Comparison of ENCODE assay signal across 8 cellular contexts in genomic region chr3:50260942-50261441, GRCh38. TPM values are rescaled to one million over a fixed set of nuclear protein-coding genes. Genes with fewer than 3 reads are reported as not detected.
DNase-seq lines count a peak whose midpoint lies in the region; ATAC-seq and TF ChIP-seq lines count a peak whose summit lies in the region.

No MANE protein-coding gene starts in this region.

- no peak for TF ChIP-seq CTCF in body of pancreas (IDR thresholded peaks at IDR 0.05)
- no peak for TF ChIP-seq CTCF in type B pancreatic cell (conservative IDR thresholded peaks at IDR 0.05)

- H3K36me3 ChIP-seq in body of pancreas (replicated peaks in 1 of 2; ENCODE audit: insufficient read depth in 1 of 2, low read depth in 2 of 2) (peaks cover 4 to 14% of the 10 kb centered on the region in 2 donors), mesodermal cell (ENCODE audit: control insufficient read depth, insufficient read depth, low read length) (peaks cover 34% of the 10 kb centered on the region)

- TF ChIP-seq POLR2A in body of pancreas (IDR thresholded peaks at IDR 0.05): no peak

- no peak for DNase-seq in activated CD4-positive, alpha-beta memory T cell treated with anti-CD3 and anti-CD28 coated beads for 36 hours
- no peak for DNase-seq in activated CD4-positive, alpha-beta memory T cell treated with anti-CD3 and anti-CD28 coated beads, Interleukin-2, amount 10 ng/mL, durations not matched to agents 7 days and 5 days
- DNase-seq in body of pancreas (no peak), type B pancreatic cell (ENCODE audit: extremely low spot score, unreplicated experiment) (no peak), kidney tubule cell (ENCODE audit: low spot score) (no peak), NCI-H82 treated with DMSO at 0.1 percent for 48 hours (lab: John Stamatoyannopoulos, UW; ENCODE audit: unreplicated experiment) (no peak)

- no peaks in the 10 kb centered on the region for H3K27me3 ChIP-seq in body of pancreas

- POLR2A ChIA-PET in activated CD4-positive, alpha-beta memory T cell treated with anti-CD3 and anti-CD28 coated beads for 36 hours (lab: Charles Lee): interaction anchor here (0.9 kb wide), 1 partner anchor 25 kb away, joined by 4 read pairs; the partner anchor contains the start of gene GNAI2
- POLR2A ChIA-PET in activated CD4-positive, alpha-beta memory T cell treated with anti-CD3 and anti-CD28 coated beads, Interleukin-2, amount 10 ng/mL, durations not matched to agents 7 days and 5 days (lab: Charles Lee): interaction anchor here (0.8 to 1.8 kb wide), 3 partner anchors 14 to 45 kb away, joined by 3 to 10 read pairs (median 3); no protein-coding TSS in a partner anchor

- peaks cover 6% of the 10 kb centered on the region for H3K4me1 Mint-ChIP-seq in activated CD4-positive, alpha-beta memory T cell treated with anti-CD3 and anti-CD28 coated beads for 36 hours (ENCODE audit: low read depth)
- H3K4me1 Mint-ChIP-seq in activated CD4-positive, alpha-beta memory T cell treated with anti-CD3 and anti-CD28 coated beads, Interleukin-2, amount 10 ng/mL, durations not matched to agents 7 days and 5 days: peaks cover 12% of the 10 kb centered on the region
- H3K4me1 Mint-ChIP-seq in type B pancreatic cell (ENCODE audit: unreplicated experiment): peaks cover 27% of the 10 kb centered on the region

- H3K9me3 Mint-ChIP-seq in activated CD4-positive, alpha-beta memory T cell treated with anti-CD3 and anti-CD28 coated beads for 36 hours: no peaks in the 10 kb centered on the region
- H3K9me3 Mint-ChIP-seq in activated CD4-positive, alpha-beta memory T cell treated with anti-CD3 and anti-CD28 coated beads, Interleukin-2, amount 10 ng/mL, durations not matched to agents 7 days and 5 days: no peaks in the 10 kb centered on the region
- no peaks in the 10 kb centered on the region for H3K9me3 Mint-ChIP-seq in type B pancreatic cell

- ATAC-seq in body of pancreas: no peak
- no peak for ATAC-seq in GM18867 (IDR thresholded peaks at IDR 0.05; ENCODE audit: unreplicated experiment)

- H3K4me1 ChIP-seq in body of pancreas (peaks cover 46% of the 10 kb centered on the region), mesodermal cell (ENCODE audit: control insufficient read depth, insufficient read depth, low read length, poor library complexity, severe bottlenecking) (peaks cover 69% of the 10 kb centered on the region)

- peak overlapping the region; percentile 59 for H3K4me3 Mint-ChIP-seq in activated CD4-positive, alpha-beta memory T cell treated with anti-CD3 and anti-CD28 coated beads for 36 hours
- no peak overlapping the region for H3K4me3 Mint-ChIP-seq in activated CD4-positive, alpha-beta memory T cell treated with anti-CD3 and anti-CD28 coated beads, Interleukin-2, amount 10 ng/mL, durations not matched to agents 7 days and 5 days
- peak overlapping the region; percentile 70 for H3K4me3 Mint-ChIP-seq in type B pancreatic cell

- WGBS in body of pancreas, 2 donors: 71 to 77% methylated on average over 3 to 5 of the region's 5 CpGs
- WGBS in mesodermal cell (ENCODE audit: insufficient coverage in 2 of 2), 2 experiments: 74 to 88% methylated on average over 3 to 4 of the region's 5 CpGs

- no peaks in the 10 kb centered on the region for H3K27me3 Mint-ChIP-seq in activated CD4-positive, alpha-beta memory T cell treated with anti-CD3 and anti-CD28 coated beads for 36 hours
- peaks cover 3% of the 10 kb centered on the region for H3K27me3 Mint-ChIP-seq in activated CD4-positive, alpha-beta memory T cell treated with anti-CD3 and anti-CD28 coated beads, Interleukin-2, amount 10 ng/mL, durations not matched to agents 7 days and 5 days
- no peaks in the 10 kb centered on the region for H3K27me3 Mint-ChIP-seq in type B pancreatic cell

- CTCF ChIA-PET in activated CD4-positive, alpha-beta memory T cell treated with anti-CD3 and anti-CD28 coated beads for 36 hours (lab: Charles Lee): interaction anchor here (1.0 to 8.2 kb wide), 4 partner anchors 12 to 141 kb away, joined by 3 to 102 read pairs (median 50); partner anchors contain the start of genes HYAL3 and NAA80
- CTCF ChIA-PET in activated CD4-positive, alpha-beta memory T cell treated with anti-CD3 and anti-CD28 coated beads, Interleukin-2, amount 10 ng/mL, durations not matched to agents 7 days and 5 days (lab: Charles Lee): interaction anchor here (1.3 to 1.5 kb wide), 3 partner anchors 10 to 63 kb away, joined by 4 to 8 read pairs (median 5); no protein-coding TSS in a partner anchor

- intact Hi-C loops in activated CD4-positive, alpha-beta memory T cell treated with anti-CD3 and anti-CD28 coated beads for 36 hours (cut with micrococcal nuclease): loop anchor here (1.0 kb wide), 3 partner anchors 13 to 34 kb away; no protein-coding TSS in a partner anchor
- intact Hi-C loops in body of pancreas (cut with DNase I): no loop called here

- H3K27ac Mint-ChIP-seq in activated CD4-positive, alpha-beta memory T cell treated with anti-CD3 and anti-CD28 coated beads for 36 hours: no peak overlapping the region
- no peak overlapping the region for H3K27ac Mint-ChIP-seq in activated CD4-positive, alpha-beta memory T cell treated with anti-CD3 and anti-CD28 coated beads, Interleukin-2, amount 10 ng/mL, durations not matched to agents 7 days and 5 days
- H3K27ac Mint-ChIP-seq in type B pancreatic cell: peak overlapping the region; percentile 91

- H3K9me3 ChIP-seq in body of pancreas: no peaks in the 10 kb centered on the region
- H3K9me3 ChIP-seq in mesodermal cell (ENCODE audit: control insufficient read depth, low read length): no peaks in the 10 kb centered on the region

- H3K27ac ChIP-seq in body of pancreas (peak overlapping the region; percentile 91 to 94 (median 93)), mesodermal cell (ENCODE audit: low read depth, low read length, severe bottlenecking) (peak overlapping the region; percentile 99)

- H3K36me3 Mint-ChIP-seq in activated CD4-positive, alpha-beta memory T cell treated with anti-CD3 and anti-CD28 coated beads for 36 hours: peaks cover 25% of the 10 kb centered on the region
- peaks cover 39% of the 10 kb centered on the region for H3K36me3 Mint-ChIP-seq in activated CD4-positive, alpha-beta memory T cell treated with anti-CD3 and anti-CD28 coated beads, Interleukin-2, amount 10 ng/mL, durations not matched to agents 7 days and 5 days (ENCODE audit: low read depth)
- peaks cover 4% of the 10 kb centered on the region for H3K36me3 Mint-ChIP-seq in type B pancreatic cell

- H3K4me3 ChIP-seq in body of pancreas (no peak overlapping the region), mesodermal cell (ENCODE audit: extremely low read depth, insufficient read depth, low read length, poor library complexity, severe bottlenecking) (peak overlapping the region; percentile 25)

RNA-seq across cellular contexts. Expression of gene SEMA3B, which starts 8.0 kb away (rescaled TPM):
- total RNA-seq in activated CD4-positive, alpha-beta memory T cell treated with anti-CD3 and anti-CD28 coated beads for 36 hours: under 1 TPM; 0.86 to 0.97 TPM
- total RNA-seq in activated CD4-positive, alpha-beta memory T cell treated with anti-CD3 and anti-CD28 coated beads, Interleukin-2, amount 10 ng/mL, durations not matched to agents 7 days and 5 days: under 1 TPM; 0.38 to 0.55 TPM
- total RNA-seq in body of pancreas: 100 to 1,000 TPM in 1 of 2 donors, 10 to 100 TPM in 1; 71.1 to 116 TPM
- 6.8 TPM for polyA plus RNA-seq in mesodermal cell (2013, experiment 1 of 2)
- 6.1 TPM for polyA plus RNA-seq in mesodermal cell (2013, experiment 2 of 2)
- total RNA-seq in type B pancreatic cell (ENCODE audit: low replicate concordance): 18.4 and 34.8 TPM in 2 replicates

RNA-seq across cellular contexts. Expression of gene LSMEM2, which starts 17.9 kb away (rescaled TPM):
- total RNA-seq in activated CD4-positive, alpha-beta memory T cell treated with anti-CD3 and anti-CD28 coated beads for 36 hours: not detected
- not detected for total RNA-seq in activated CD4-positive, alpha-beta memory T cell treated with anti-CD3 and anti-CD28 coated beads, Interleukin-2, amount 10 ng/mL, durations not matched to agents 7 days and 5 days
- total RNA-seq in body of pancreas (not detected), type B pancreatic cell (ENCODE audit: low replicate concordance) (not detected in 2 replicates)
- polyA plus RNA-seq in mesodermal cell (2013, experiment 1 of 2): not detected
- polyA plus RNA-seq in mesodermal cell (2013, experiment 2 of 2): not detected

RNA-seq across cellular contexts. Expression of gene GNAI2, which starts 25.0 kb away (rescaled TPM):
- 100 to 1,000 TPM; 346 to 349 TPM for total RNA-seq in activated CD4-positive, alpha-beta memory T cell treated with anti-CD3 and anti-CD28 coated beads for 36 hours
- 100 to 1,000 TPM; 493 to 519 TPM for total RNA-seq in activated CD4-positive, alpha-beta memory T cell treated with anti-CD3 and anti-CD28 coated beads, Interleukin-2, amount 10 ng/mL, durations not matched to agents 7 days and 5 days
- 10 to 100 TPM; 46.2 to 53.7 TPM for total RNA-seq in body of pancreas
- 395 TPM for polyA plus RNA-seq in mesodermal cell (2013, experiment 1 of 2)
- 323 TPM for polyA plus RNA-seq in mesodermal cell (2013, experiment 2 of 2)
- 140 and 145 TPM in 2 replicates for total RNA-seq in type B pancreatic cell (ENCODE audit: low replicate concordance)

RNA-seq across cellular contexts. Expression of gene IFRD2, which starts 31.2 kb away (rescaled TPM):
- 100 to 1,000 TPM; 111 to 112 TPM for total RNA-seq in activated CD4-positive, alpha-beta memory T cell treated with anti-CD3 and anti-CD28 coated beads for 36 hours
- 10 to 100 TPM; 40.6 to 45.0 TPM for total RNA-seq in activated CD4-positive, alpha-beta memory T cell treated with anti-CD3 and anti-CD28 coated beads, Interleukin-2, amount 10 ng/mL, durations not matched to agents 7 days and 5 days
- total RNA-seq in body of pancreas (100 to 1,000 TPM in 1 of 2 donors, 10 to 100 TPM in 1; 75.8 to 103 TPM), type B pancreatic cell (ENCODE audit: low replicate concordance) (60.9 and 80.5 TPM in 2 replicates)
- 42.2 TPM for polyA plus RNA-seq in mesodermal cell (2013, experiment 1 of 2)
- 33.5 TPM for polyA plus RNA-seq in mesodermal cell (2013, experiment 2 of 2)

RNA-seq across cellular contexts. Expression of gene HYAL3, which starts 38.2 kb away (rescaled TPM):
- total RNA-seq in activated CD4-positive, alpha-beta memory T cell treated with anti-CD3 and anti-CD28 coated beads for 36 hours: 1 to 10 TPM; 2.5 to 4.0 TPM
- total RNA-seq in activated CD4-positive, alpha-beta memory T cell treated with anti-CD3 and anti-CD28 coated beads, Interleukin-2, amount 10 ng/mL, durations not matched to agents 7 days and 5 days: 10 to 100 TPM; 13.2 to 13.9 TPM
- total RNA-seq in body of pancreas: 1 to 10 TPM in 1 of 2 donors, under 1 TPM in 1; 0.99 to 2.3 TPM
- polyA plus RNA-seq in mesodermal cell (2013, experiment 1 of 2): 5.5 TPM
- polyA plus RNA-seq in mesodermal cell (2013, experiment 2 of 2): 4.2 TPM
- 2.9 and 4.0 TPM in 2 replicates for total RNA-seq in type B pancreatic cell (ENCODE audit: low replicate concordance)
